ENCODE assay signal across 24 cellular contexts in genomic region chr7:14083761-14084160, GRCh38.
"Had no signal": no experiment of that assay in that cellular context is flagged by ENCODE, and none has a peak within 500 bp of the region (broad histone marks: within the 10 kb centered on the region; RNA-seq: fewer than 3 reads in every experiment).

No MANE protein-coding gene starts in this region.

- H3K4me3 Mint-ChIP-seq: dendritic cell treated with granulocyte-macrophage colony-stimulating factor and Interleukin-4, amounts not matched to agents 40 ng/mL and 50 ng/mL, for 4 days; effector memory CD8-positive, alpha-beta T cell had no signal

- H3K27me3 Mint-ChIP-seq: dendritic cell treated with granulocyte-macrophage colony-stimulating factor and Interleukin-4, amounts not matched to agents 40 ng/mL and 50 ng/mL, for 4 days had no signal

- DNase-seq: colonic mucosa; cortex of kidney; dermis blood vessel endothelial cell; dorsolateral prefrontal cortex; effector CD4-positive, alpha-beta T cell; effector CD8-positive, alpha-beta T cell; effector memory CD4-positive, alpha-beta T cell; effector memory CD8-positive, alpha-beta T cell; erythroblast; esophagus squamous epithelium; foreskin fibroblast; foreskin keratinocyte; foreskin melanocyte; gastrocnemius medialis; glutamatergic neuron; head of caudate nucleus; heart left ventricle; heart right ventricle had no signal

- H3K9me3 ChIP-seq: colonic mucosa, gastrocnemius medialis had no signal

- H3K27me3 ChIP-seq: colonic mucosa, dorsolateral prefrontal cortex, esophagus muscularis mucosa, esophagus squamous epithelium, foreskin keratinocyte, gastrocnemius medialis, gastroesophageal sphincter, heart left ventricle, heart right ventricle had no signal

- H3K4me3 ChIP-seq: colonic mucosa, coronary artery, dorsolateral prefrontal cortex, esophagus muscularis mucosa, esophagus squamous epithelium, gastrocnemius medialis, gastroesophageal sphincter, heart left ventricle, heart right ventricle had no signal

- H3K4me1 ChIP-seq: colonic mucosa, esophagus muscularis mucosa, esophagus squamous epithelium, foreskin keratinocyte, gastrocnemius medialis, gastroesophageal sphincter, heart left ventricle, heart right ventricle had no signal

- H3K27ac Mint-ChIP-seq: dendritic cell treated with granulocyte-macrophage colony-stimulating factor and Interleukin-4, amounts not matched to agents 40 ng/mL and 50 ng/mL, for 4 days; effector memory CD8-positive, alpha-beta T cell had no signal

- H3K36me3 ChIP-seq: colonic mucosa, esophagus muscularis mucosa, esophagus squamous epithelium, gastrocnemius medialis, gastroesophageal sphincter, heart left ventricle, heart right ventricle had no signal

- H3K27ac ChIP-seq: colonic mucosa, coronary artery, dorsolateral prefrontal cortex, epithelial cell of prostate, esophagus muscularis mucosa, esophagus squamous epithelium, foreskin keratinocyte, gastrocnemius medialis, gastroesophageal sphincter, heart left ventricle, heart right ventricle had no signal

- ATAC-seq: effector memory CD8-positive, alpha-beta T cell; esophagus mucosa; foreskin keratinocyte; gastrocnemius medialis; gastroesophageal sphincter; heart left ventricle; heart right ventricle had no signal
